In the genomic region with DNA sequence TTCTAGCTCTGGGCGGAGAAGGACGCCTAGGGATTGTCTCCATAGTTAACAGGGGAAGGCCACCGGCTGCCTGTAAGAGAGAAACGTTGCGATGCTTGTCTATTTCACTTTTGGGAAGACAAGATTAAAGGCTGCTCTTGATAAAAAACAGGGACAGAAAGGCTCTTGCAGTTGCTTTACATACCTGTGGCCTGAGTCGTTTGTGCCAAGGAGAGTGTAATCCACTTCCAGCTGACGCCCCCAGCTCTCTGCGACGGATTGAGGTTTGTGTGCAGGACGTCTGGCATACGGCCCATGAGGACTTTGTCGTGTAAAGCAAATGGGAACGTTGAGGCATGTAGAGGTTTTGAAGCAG, we compare ENCODE assay signal across 8 cellular contexts. TPM values are rescaled to one million over a fixed set of nuclear protein-coding genes. Genes with fewer than 3 reads are reported as not detected.
DNase-seq lines count a peak whose midpoint lies in the region; ATAC-seq and TF ChIP-seq lines count a peak whose summit lies in the region.

No MANE protein-coding gene starts in this region.

- no peaks in the 10 kb centered on the region for H3K79me2 ChIP-seq in HCT116 (ENCODE audit: insufficient read depth, low read length)

- no peaks in the 10 kb centered on the region for H3K9me3 ChIP-seq in HCT116 (ENCODE audit: control insufficient read depth in 1 of 2, insufficient read depth in 1 of 2, low read depth in 1 of 2, low read length in 2 of 2)

- H3K27ac ChIP-seq in HCT116 (ENCODE audit: low read depth, low read length) = peak overlapping the region; percentile 90; the same call in 1 of the 2 replicates

- no peaks in the 10 kb centered on the region for H4K20me1 ChIP-seq in HCT116 (ENCODE audit: insufficient read depth)

- intact Hi-C loops in HCT116 (cut with micrococcal nuclease) = no loop called here

- no peaks in the 10 kb centered on the region for H3K9me3 Mint-ChIP-seq in osteocyte (ENCODE audit: unreplicated experiment)

- BruUV-seq in HCT116 (replicated peaks; lab: Mats Ljungman, UMichigan) = TSS peak; percentile 40

- peak overlapping the region; percentile 90 for H3K4me3 Mint-ChIP-seq in osteocyte (ENCODE audit: unreplicated experiment)

- CTCF ChIA-PET in HCT116 (lab: Charles Lee) = interaction anchor here (1.7 kb wide), 1 partner anchor 156 kb away, joined by 3 read pairs; no protein-coding TSS in a partner anchor

- H3K9ac ChIP-seq in HCT116 (ENCODE audit: low read length) = peak overlapping the region; percentile 79

- POLR2A ChIA-PET in HCT116 (lab: Charles Lee) = interaction anchor here (1.3 kb wide), 1 partner anchor 13 kb away, joined by 4 read pairs; no protein-coding TSS in a partner anchor

- peak overlapping the region; percentile 96 for H3K27ac Mint-ChIP-seq in osteocyte (ENCODE audit: unreplicated experiment)

- H3K36me3 Mint-ChIP-seq in osteocyte (ENCODE audit: unreplicated experiment) = peaks cover 10% of the 10 kb centered on the region

- H3K9me2 ChIP-seq in HCT116 (ENCODE audit: insufficient read depth) = no peaks in the 10 kb centered on the region

- no peak for ATAC-seq in HCT116
- ATAC-seq in GM18861 (IDR thresholded peaks at IDR 0.05; ENCODE audit: unreplicated experiment) = no peak
- no peak for ATAC-seq in GM21825 (IDR thresholded peaks at IDR 0.05; ENCODE audit: unreplicated experiment)

- H3K36me3 ChIP-seq in HCT116 (ENCODE audit: control insufficient read depth in 1 of 2, insufficient read depth in 2 of 2, low read length in 2 of 2) = peaks cover 0 to 2% of the 10 kb centered on the region in 2 experiments; a peak in 1 of 4 replicates

- no peaks in the 10 kb centered on the region for H3K27me3 Mint-ChIP-seq in osteocyte (ENCODE audit: unreplicated experiment)

- H3K4me3 ChIP-seq in HCT116 (replicated peaks in 1 of 2; ENCODE audit: low read depth in 1 of 2, low read length in 2 of 2) = peak overlapping the region; percentile 78 to 86
- peak overlapping the region; percentile 74 for H3K4me3 ChIP-seq in WI38 (ENCODE audit: low read depth, low read length)
- H3K4me3 ChIP-seq in fibroblast of the aortic adventitia (ENCODE audit: low read depth, low read length) = peak overlapping the region; percentile 91

- TF ChIP-seq CTCF in HCT116 (IDR thresholded peaks at IDR 0.05 in 2 of 3, conservative IDR thresholded peaks at IDR 0.05 in 1 of 3; ENCODE audit: borderline replicate concordance in 1 of 3, insufficient read depth in 1 of 3, low read depth in 2 of 3, low read length in 2 of 3) = no peak
- TF ChIP-seq CTCF in WI38 (IDR thresholded peaks at IDR 0.05; ENCODE audit: low read depth, low read length) = no peak
- TF ChIP-seq CTCF in fibroblast of the aortic adventitia (IDR thresholded peaks at IDR 0.05; ENCODE audit: insufficient read depth, low read length) = no peak
- no peak for TF ChIP-seq CTCF in osteocyte (IDR thresholded peaks at IDR 0.05)

- TF ChIP-seq RAD21 in HCT116 (IDR thresholded peaks at IDR 0.05; ENCODE audit: low read depth) = no peak

- no peak for TF ChIP-seq POLR2A in HCT116 (IDR thresholded peaks at IDR 0.05; ENCODE audit: borderline replicate concordance, extremely low read depth, insufficient read depth, insufficient read length)

- H2AFZ ChIP-seq in HCT116 (ENCODE audit: low read depth, low read length, poor library complexity, severe bottlenecking) = peak overlapping the region; percentile 35

- peaks cover 62% of the 10 kb centered on the region for H3K4me1 Mint-ChIP-seq in osteocyte (ENCODE audit: unreplicated experiment)

- peaks cover 19 to 46% of the 10 kb centered on the region in 2 experiments for H3K4me1 ChIP-seq in HCT116 (ENCODE audit: control insufficient read depth in 1 of 2, insufficient read depth in 2 of 2, low read length in 2 of 2)

- RAD21 ChIA-PET in HCT116 (lab: Charles Lee; ENCODE audit: low non-redundant PET in 1 of 2, low total read pairs in 2 of 2, uncharacterized antibody in 2 of 2, unreplicated experiment in 2 of 2) = no interaction called here

- H3K27me3 ChIP-seq in HCT116 (ENCODE audit: insufficient read depth, low read length) = no peaks in the 10 kb centered on the region

- DNase-seq in HCT116 (ENCODE audit: low read depth, low spot score) (no peak), fibroblast of the aortic adventitia (ENCODE audit: low read depth) (peak; percentile 69), osteocyte (ENCODE audit: extremely low spot score, unreplicated experiment) (peak; percentile 59), DMS79 (lab: John Stamatoyannopoulos, UW) (no peak), NCI-H2029 (lab: John Stamatoyannopoulos, UW) (no peak)

- H3K4me2 ChIP-seq in HCT116 (ENCODE audit: low read length) = peak overlapping the region; percentile 98

TF ChIP-seq in HCT116, 20 proteins besides CTCF, POLR2A, EP300 and RAD21:
- no peak for TF ChIP-seq POLR2AphosphoS5 (IDR thresholded peaks at IDR 0.05; ENCODE audit: low read depth, low read length)
- no peak for TF ChIP-seq JUND (IDR thresholded peaks at IDR 0.05)
TF ChIP-seq in HCT116: peak in this region for 0.

RNA-seq across cellular contexts. Expression of gene MAP3K8, which starts 1.1 kb away (rescaled TPM):
- 4.5 TPM for total RNA-seq in HCT116 (2021; ENCODE audit: unreplicated experiment)
- 3.5 and 6.0 TPM in 2 replicates for polyA plus RNA-seq in HCT116 (2012)
- total RNA-seq in fibroblast of the aortic adventitia (ENCODE audit: low replicate concordance) = 12.8 and 22.9 TPM in 2 replicates
- 11.5 and 13.7 TPM in 2 replicates for total RNA-seq in osteocyte

Comparison
In these comparisons a context has a peak if more than half of its experiments do, and no peak if none do; other contexts are left out.
1. DNase-seq: peak in fibroblast of the aortic adventitia (single experiment) and osteocyte (single experiment); none in HCT116 (single experiment), DMS79 (single experiment) and NCI-H2029 (single experiment).
2. Peak in every context shown above with its lines, with median percentiles within 50 percentile points of each other: H3K4me3 ChIP-seq.